ENCODE assay signal across 21 cellular contexts in genomic region chr11:2342557-2342956, GRCh38. TPM values are rescaled to one million over a fixed set of nuclear protein-coding genes. Genes with fewer than 3 reads are reported as not detected.
A peak's percentile ranks its signal among the peaks of the same experiment; 100 is the strongest.
DNase-seq lines count a peak whose midpoint lies in the region; ATAC-seq and TF ChIP-seq lines count a peak whose summit lies in the region.
"Had no signal": no experiment of that assay in that cellular context is flagged by ENCODE, and none has a peak within 500 bp of the region (broad histone marks: within the 10 kb centered on the region; RNA-seq: fewer than 3 reads in every experiment).

No MANE protein-coding gene starts in this region.

- H3K36me3 ChIP-seq in upper lobe of right lung = no peaks in the 10 kb centered on the region
- no peaks in the 10 kb centered on the region for H3K36me3 ChIP-seq in stomach
- H3K36me3 ChIP-seq: BE2C; BLaER1 treated with 17β-estradiol and CSF1 and Interleukin-3, amounts not matched to agents 10 nM and 100 nM; HAP-1 had no signal

- H3K27ac ChIP-seq in upper lobe of right lung (no peak overlapping the region), stomach (no peak overlapping the region)
- H3K27ac ChIP-seq: A549; BLaER1 treated with 17β-estradiol and CSF1 and Interleukin-3, amounts not matched to agents 10 nM and 100 nM had no signal

- intact Hi-C loops in cardiac septum (cut with DNase I) = no loop called here
- intact Hi-C loops in Right ventricle myocardium inferior (cut with DNase I) = no loop called here
- intact Hi-C loops in upper lobe of right lung (cut with DNase I) = no loop called here
- intact Hi-C loops in stomach (cut with DNase I; ENCODE audit: low total_unique reads) = no loop called here

- TF ChIP-seq EP300 in stomach (IDR thresholded peaks at IDR 0.05) = no peak

- TF ChIP-seq CTCF in upper lobe of right lung (IDR thresholded peaks at IDR 0.05) = no peak
- TF ChIP-seq CTCF in stomach (IDR thresholded peaks at IDR 0.05) = no peak

- no peaks in the 10 kb centered on the region for H3K4me1 ChIP-seq in upper lobe of right lung
- H3K4me1 ChIP-seq in stomach = no peaks in the 10 kb centered on the region
- H3K4me1 ChIP-seq: A549; BE2C; BLaER1 treated with 17β-estradiol and CSF1 and Interleukin-3, amounts not matched to agents 10 nM and 100 nM; HAP-1 had no signal

- peak; percentile 2 for DNase-seq in activated effector memory CD4-positive, alpha-beta T cell treated with anti-CD3 and anti-CD28 coated beads, Interleukin-2, amount 50 U/mL, for 16 hours
- DNase-seq in activated effector memory CD4-positive, alpha-beta T cell treated with Interleukin-2 at 50 U/mL for 16 hours = no peak
- DNase-seq in cardiac septum (ENCODE audit: low spot score) (peak; percentile 70), Right ventricle myocardium inferior (ENCODE audit: missing footprints) (no peak), upper lobe of right lung (peak; percentile 9), stomach (no peak)
- DNase-seq: 8988T; ACHN; AML-193; BE2C; CD4-positive, alpha-beta T cell; CD8-positive, alpha-beta memory T cell; DMS 273 treated with DMSO at 0.1 percent for 48 hours; DMS79; EL; GF-D8; GOT3; HFFc6 had no signal

- H3K4me3 ChIP-seq in upper lobe of right lung (no peak overlapping the region), stomach (no peak overlapping the region)
- H3K4me3 ChIP-seq: A549; BLaER1 treated with 17β-estradiol and CSF1 and Interleukin-3, amounts not matched to agents 10 nM and 100 nM; HAP-1 had no signal

- H3K9me3 ChIP-seq in upper lobe of right lung (no peaks in the 10 kb centered on the region), stomach (no peaks in the 10 kb centered on the region)
- H3K9me3 ChIP-seq: BE2C, HAP-1 had no signal

- TF ChIP-seq POLR2A in stomach (IDR thresholded peaks at IDR 0.05) = no peak

- H3K27me3 ChIP-seq in upper lobe of right lung (no peaks in the 10 kb centered on the region), stomach (no peaks in the 10 kb centered on the region)
- H3K27me3 ChIP-seq: BE2C; BLaER1 treated with 17β-estradiol and CSF1 and Interleukin-3, amounts not matched to agents 10 nM and 100 nM had no signal

- 90 to 95% (median 92%) methylated on average over 3 of the region's 3 CpGs for WGBS in stomach, 5 donors

- ATAC-seq in Right ventricle myocardium inferior (no peak), upper lobe of right lung (no peak)
- ATAC-seq: A549 had no signal

RNA-seq across cellular contexts. Expression of gene CD81, which starts 34.6 kb away (rescaled TPM):
- 663 TPM for total RNA-seq in cardiac septum
- 531 TPM for total RNA-seq in Right ventricle myocardium inferior
- total RNA-seq in upper lobe of right lung = 801 TPM
- 100 to 1,000 TPM; 218 to 263 (median 227) TPM for total RNA-seq in stomach
- 100 to 1,000 TPM in 2 of 3 donors, 10 to 100 TPM in 1; 95.0 to 327 (median 120) TPM for polyA plus RNA-seq in stomach

RNA-seq across cellular contexts. Expression of gene TSPAN32, which starts 40.7 kb away (rescaled TPM):
- total RNA-seq in cardiac septum (26.2 TPM), Right ventricle myocardium inferior (15.0 TPM), upper lobe of right lung (12.2 TPM), stomach (1 to 10 TPM in 1 of 5 donors, not detected in 4; 1.5 TPM)
- polyA plus RNA-seq in stomach = 1 to 10 TPM; 1.1 to 9.0 (median 3.1) TPM
- total RNA-seq: HFFc6 had no signal
- polyA plus RNA-seq: A549 had no signal

RNA-seq across cellular contexts. Expression of gene C11orf21, which starts 40.8 kb away (rescaled TPM):
- total RNA-seq in cardiac septum (23.2 TPM), Right ventricle myocardium inferior (47.1 TPM), upper lobe of right lung (6.5 TPM), stomach (1 to 10 TPM in 1 of 5 donors, under 1 TPM in 2, not detected in 2; 0.72 to 1.3 (median 0.92) TPM)
- polyA plus RNA-seq in stomach = 1 to 10 TPM in 1 of 3 donors, under 1 TPM in 2; 0.61 to 1.8 (median 0.63) TPM
- total RNA-seq: HFFc6 had no signal
- polyA plus RNA-seq: A549 had no signal

RNA-seq across cellular contexts. Expression of gene TSSC4, which starts 58.0 kb away (rescaled TPM):
- total RNA-seq in cardiac septum = 36.2 TPM
- 31.4 TPM for total RNA-seq in Right ventricle myocardium inferior
- total RNA-seq in upper lobe of right lung = 40.6 TPM
- total RNA-seq in stomach = 100 to 1,000 TPM in 1 of 5 donors, 10 to 100 TPM in 3, 1 to 10 TPM in 1; 9.4 to 147 (median 44.2) TPM
- 10 to 100 TPM; 51.5 to 65.3 (median 54.9) TPM for polyA plus RNA-seq in stomach

Comparison
In these comparisons a context has a peak if more than half of its experiments do, and no peak if none do; other contexts are left out.
1. DNase-seq: peak in activated effector memory CD4-positive, alpha-beta T cell treated with anti-CD3 and anti-CD28 coated beads, Interleukin-2, amount 50 U/mL, for 16 hours (single experiment), cardiac septum (single experiment) and upper lobe of right lung (single experiment); none in activated effector memory CD4-positive, alpha-beta T cell treated with Interleukin-2 at 50 U/mL for 16 hours (single experiment), Right ventricle myocardium inferior (single experiment) and stomach (single experiment).